In genomic region chr1:12617901-12618660, GRCh38 we compare ENCODE assay signal across 1 cellular context.
A peak's percentile ranks its signal among the peaks of the same experiment; 100 is the strongest.
TF ChIP-seq lines count a peak whose summit lies in the region.

Gene DHRS3 (minus strand): TSS chr1:12618210. CDS start chr1:12617348, 862 bp downstream.

TF ChIP-seq in HepG2, 621 proteins besides CTCF, POLR2A, EP300 and RAD21 (continued from another document and continues in another):
- TF ChIP-seq ZNF280B (CRISPR knock-in tag; IDR thresholded peaks at IDR 0.05; ENCODE audit: borderline replicate concordance) (0 out of 2 replicates have a peak, but pooled peaks have one; percentile 38), ZNF350 (CRISPR knock-in tag; IDR thresholded peaks at IDR 0.05; ENCODE audit: borderline replicate concordance, low read depth) (no peak), SRSF1 (optimal IDR thresholded peaks at IDR 0.05; ENCODE audit: low read depth, low read length) (no peak), ATF3 (CRISPR knock-in tag; IDR thresholded peaks at IDR 0.05) (no peak), ZNF563 (CRISPR knock-in tag; IDR thresholded peaks at IDR 0.05) (0 out of 2 replicates have a peak, but pooled peaks have one; percentile 52), NFYC (CRISPR knock-in tag; IDR thresholded peaks at IDR 0.05) (peak; percentile 48), ZNF441 (CRISPR knock-in tag; IDR thresholded peaks at IDR 0.05; ENCODE audit: borderline replicate concordance) (0 out of 2 replicates have a peak, but pooled peaks have one; percentile 62), ZC3H13 (CRISPR knock-in tag; IDR thresholded peaks at IDR 0.05) (peak; percentile 27; the same call in 1 of the 2 replicates), ZNF678 (CRISPR knock-in tag; IDR thresholded peaks at IDR 0.05) (no peak), NFE2 (CRISPR knock-in tag; IDR thresholded peaks at IDR 0.05) (no peak), SNAI1 (CRISPR knock-in tag; IDR thresholded peaks at IDR 0.05; ENCODE audit: borderline replicate concordance) (0 out of 2 replicates have a peak, but pooled peaks have one; percentile 60), SRF (IDR thresholded peaks at IDR 0.05; ENCODE audit: low read depth, low read length) (no peak), ZBTB14 (CRISPR knock-in tag; IDR thresholded peaks at IDR 0.05) (peak; percentile 98), ZSCAN22 (CRISPR knock-in tag; IDR thresholded peaks at IDR 0.05) (no peak), SPEN (CRISPR knock-in tag; IDR thresholded peaks at IDR 0.05; ENCODE audit: low read depth) (0 out of 2 replicates have a peak, but pooled peaks have one; percentile 44), CREB1 (IDR thresholded peaks at IDR 0.05) (no peak), CREB1 (CRISPR knock-in tag; IDR thresholded peaks at IDR 0.05) (no peak), NPAS2 (CRISPR knock-in tag; IDR thresholded peaks at IDR 0.05; ENCODE audit: borderline replicate concordance) (no peak), GZF1 (CRISPR knock-in tag; IDR thresholded peaks at IDR 0.05) (no peak), ZHX2 (IDR thresholded peaks at IDR 0.05; ENCODE audit: low read depth) (no peak), ZHX2 (CRISPR knock-in tag; IDR thresholded peaks at IDR 0.05; ENCODE audit: borderline replicate concordance) (no peak), ZNF431 (CRISPR knock-in tag; IDR thresholded peaks at IDR 0.05; ENCODE audit: borderline replicate concordance, low read depth) (no peak; the same call in 1 of the 2 replicates), ARHGAP35 (CRISPR knock-in tag; IDR thresholded peaks at IDR 0.05; ENCODE audit: borderline replicate concordance) (peak; percentile 86; the same call in 1 of the 2 replicates), ZNF660 (CRISPR knock-in tag; IDR thresholded peaks at IDR 0.05; ENCODE audit: borderline replicate concordance, low read depth) (0 out of 2 replicates have a peak, but pooled peaks have one; percentile 31), MNT (IDR thresholded peaks at IDR 0.05) (no peak), NFE2L2 (IDR thresholded peaks at IDR 0.05; ENCODE audit: low read length) (no peak), ZNF333 (CRISPR knock-in tag; IDR thresholded peaks at IDR 0.05; ENCODE audit: borderline replicate concordance) (peak; percentile 54; the same call in 1 of the 2 replicates), MXD4 (CRISPR knock-in tag; IDR thresholded peaks at IDR 0.05) (no peak), ZNF607 (CRISPR knock-in tag; IDR thresholded peaks at IDR 0.05; ENCODE audit: borderline replicate concordance) (no peak), TBL1XR1 (IDR thresholded peaks at IDR 0.05; ENCODE audit: borderline replicate concordance, low read length, partially characterized antibody) (peak; percentile 13), ZNF577 (CRISPR knock-in tag; IDR thresholded peaks at IDR 0.05; ENCODE audit: borderline replicate concordance, low read depth) (no peak), HNF1A (IDR thresholded peaks at IDR 0.05; ENCODE audit: low read depth) (no peak), HNF1A (CRISPR knock-in tag; IDR thresholded peaks at IDR 0.05; ENCODE audit: borderline replicate concordance) (0 out of 2 replicates have a peak, but pooled peaks have one; percentile 37), ZNF879 (CRISPR knock-in tag; IDR thresholded peaks at IDR 0.05) (peak; percentile 9; the same call in 1 of the 2 replicates), ZNF232 (CRISPR knock-in tag; IDR thresholded peaks at IDR 0.05; ENCODE audit: borderline replicate concordance) (peak; percentile 22; the same call in 1 of the 2 replicates), ZNF550 (CRISPR knock-in tag; IDR thresholded peaks at IDR 0.05; ENCODE audit: borderline replicate concordance) (no peak), HNRNPK (IDR thresholded peaks at IDR 0.05; ENCODE audit: low read depth, low read length, poor library complexity, severe bottlenecking) (peak; percentile 70), ZNF605 (CRISPR knock-in tag; IDR thresholded peaks at IDR 0.05) (no peak), ASH2L (IDR thresholded peaks at IDR 0.05; ENCODE audit: insufficient read length, low read depth, low read length) (peak; percentile 43), PAWR (CRISPR knock-in tag; IDR thresholded peaks at IDR 0.05; ENCODE audit: borderline replicate concordance) (0 out of 2 replicates have a peak, but pooled peaks have one; percentile 65), SMAD1 (CRISPR knock-in tag; IDR thresholded peaks at IDR 0.05; ENCODE audit: borderline replicate concordance, low read depth) (no peak), MAZ (IDR thresholded peaks at IDR 0.05; ENCODE audit: borderline replicate concordance, low read depth, low read length) (0 out of 2 replicates have a peak, but pooled peaks have one; percentile 25), MAZ (CRISPR knock-in tag; IDR thresholded peaks at IDR 0.05; ENCODE audit: low read depth) (no peak), RCOR2 (CRISPR knock-in tag; IDR thresholded peaks at IDR 0.05) (no peak), ZNF790 (CRISPR knock-in tag; IDR thresholded peaks at IDR 0.05; ENCODE audit: borderline replicate concordance) (peak; percentile 54; the same call in 1 of the 2 replicates), DZIP1 (CRISPR knock-in tag; IDR thresholded peaks at IDR 0.05) (peak; percentile 74; the same call in 1 of the 2 replicates), ZNF569 (CRISPR knock-in tag; IDR thresholded peaks at IDR 0.05; ENCODE audit: borderline replicate concordance) (no peak)
